Comparison of ENCODE assay signal across 25 cellular contexts in the genomic region with DNA sequence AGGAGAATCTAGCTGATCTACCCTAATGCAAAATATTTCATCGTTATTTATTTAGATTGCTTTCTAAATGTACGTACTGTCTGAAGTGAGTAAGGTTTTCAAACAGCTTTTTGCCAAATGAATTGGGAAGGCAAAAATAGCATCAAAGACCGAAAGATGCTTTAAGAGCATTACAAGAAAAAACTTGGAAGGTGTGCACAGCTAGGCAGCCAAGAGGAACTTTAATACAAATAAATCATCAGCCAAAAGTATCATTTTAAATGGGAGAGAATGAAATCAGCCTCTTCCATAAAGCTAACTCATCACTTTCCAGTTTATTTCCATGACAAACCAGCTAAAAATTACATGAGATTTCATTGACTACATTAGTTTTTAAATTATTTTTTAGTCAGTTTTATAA. TPM values are rescaled to one million over a fixed set of nuclear protein-coding genes. Genes with fewer than 3 reads are reported as not detected.
"Had no signal": no experiment of that assay in that cellular context is flagged by ENCODE, and none has a peak within 500 bp of the region (broad histone marks: within the 10 kb centered on the region; RNA-seq: fewer than 3 reads in every experiment).

No MANE protein-coding gene starts in this region.

- H3K9me3 Mint-ChIP-seq: activated B cell treated with CpG ODN at 0.5 μM for 24 hours; activated CD4-positive, alpha-beta memory T cell treated with anti-CD3 and anti-CD28 coated beads, Interleukin-2, amount 10 ng/mL, durations not matched to agents 7 days and 5 days; activated naive CD4-positive, alpha-beta T cell treated with anti-CD3 and anti-CD28 coated beads, Interleukin-2, amount 10 ng/mL, durations not matched to agents 7 days and 5 days; activated naive CD8-positive, alpha-beta T cell treated with anti-CD3 and anti-CD28 coated beads, Interleukin-2, amount 50 U/mL, for 24 hours; naive B cell; neural crest cell had no signal

- H3K27ac ChIP-seq: heart left ventricle, spleen, upper lobe of left lung had no signal

- H3K4me3 Mint-ChIP-seq: activated B cell treated with CpG ODN at 0.5 μM for 24 hours; activated CD4-positive, alpha-beta memory T cell treated with anti-CD3 and anti-CD28 coated beads, Interleukin-2, amount 10 ng/mL, durations not matched to agents 7 days and 5 days; activated naive CD4-positive, alpha-beta T cell treated with anti-CD3 and anti-CD28 coated beads, Interleukin-2, amount 10 ng/mL, durations not matched to agents 7 days and 5 days; activated naive CD8-positive, alpha-beta T cell treated with anti-CD3 and anti-CD28 coated beads, Interleukin-2, amount 50 U/mL, for 24 hours; brain; naive B cell; neural crest cell had no signal

- ATAC-seq: activated naive CD8-positive, alpha-beta T cell treated with anti-CD3 and anti-CD28 coated beads, Interleukin-2, amount 50 U/mL, for 24 hours; heart left ventricle had no signal

- H3K36me3 ChIP-seq: heart left ventricle, spleen, upper lobe of left lung had no signal

- H3K27me3 ChIP-seq: heart left ventricle, upper lobe of left lung had no signal

- H3K27ac Mint-ChIP-seq: activated B cell treated with CpG ODN at 0.5 μM for 24 hours; activated CD4-positive, alpha-beta memory T cell treated with anti-CD3 and anti-CD28 coated beads, Interleukin-2, amount 10 ng/mL, durations not matched to agents 7 days and 5 days; activated naive CD4-positive, alpha-beta T cell treated with anti-CD3 and anti-CD28 coated beads, Interleukin-2, amount 10 ng/mL, durations not matched to agents 7 days and 5 days; activated naive CD8-positive, alpha-beta T cell treated with anti-CD3 and anti-CD28 coated beads, Interleukin-2, amount 50 U/mL, for 24 hours; naive B cell; progenitor cell of endocrine pancreas had no signal

- H3K4me3 ChIP-seq: heart left ventricle, spleen, upper lobe of left lung had no signal

- H3K9me3 ChIP-seq: heart left ventricle, spleen, upper lobe of left lung had no signal

- DNase-seq: activated B cell treated with CpG ODN at 0.5 μM for 24 hours; activated CD4-positive, alpha-beta memory T cell treated with anti-CD3 and anti-CD28 coated beads, Interleukin-2, amount 10 ng/mL, durations not matched to agents 7 days and 5 days; activated CD4-positive, alpha-beta T cell treated with anti-CD3 and anti-CD28 coated beads for 48 hours; activated effector memory CD4-positive, alpha-beta T cell treated with anti-CD3 and anti-CD28 coated beads, Interleukin-2, amount 50 U/mL, for 16 hours; activated naive CD4-positive, alpha-beta T cell treated with anti-CD3 and anti-CD28 coated beads, Interleukin-2, amount 10 ng/mL, durations not matched to agents 7 days and 5 days; activated naive CD8-positive, alpha-beta T cell treated with anti-CD3 and anti-CD28 coated beads, Interleukin-2, amount 50 U/mL, for 24 hours; anterior cingulate cortex; caudate nucleus; effector memory CD4-positive, alpha-beta T cell; heart left ventricle; left cardiac atrium; mesendoderm; naive B cell; occipital lobe; retina; spleen; stimulated activated CD4-positive, alpha-beta T cell treated with anti-CD3 and anti-CD28 coated beads, Interleukin-4, amount 100 ng/mL, for 24 hours; stimulated activated naive CD4-positive, alpha-beta T cell treated with Interleukin-2 at 50 U/mL for 16 hours; T-helper 1 cell; T-helper 9 cell; upper lobe of left lung had no signal

- H3K36me3 Mint-ChIP-seq: activated naive CD4-positive, alpha-beta T cell treated with anti-CD3 and anti-CD28 coated beads, Interleukin-2, amount 10 ng/mL, durations not matched to agents 7 days and 5 days; brain; naive B cell had no signal

- H3K4me1 Mint-ChIP-seq: activated B cell treated with CpG ODN at 0.5 μM for 24 hours; activated naive CD4-positive, alpha-beta T cell treated with anti-CD3 and anti-CD28 coated beads, Interleukin-2, amount 10 ng/mL, durations not matched to agents 7 days and 5 days; activated naive CD8-positive, alpha-beta T cell treated with anti-CD3 and anti-CD28 coated beads, Interleukin-2, amount 50 U/mL, for 24 hours; brain; naive B cell; neural crest cell had no signal

- H3K4me1 ChIP-seq: heart left ventricle, spleen, upper lobe of left lung had no signal

RNA-seq across cellular contexts. Expression of gene CFAP300, which starts 30.2 kb away (rescaled TPM):
- total RNA-seq: activated B cell treated with CpG ODN at 0.5 μM for 24 hours; activated CD4-positive, alpha-beta memory T cell treated with anti-CD3 and anti-CD28 coated beads, Interleukin-2, amount 10 ng/mL, durations not matched to agents 7 days and 5 days; dermis microvascular lymphatic vessel endothelial cell; spleen had no signal
